ENCODE assay signal across 29 cellular contexts in genomic region chr15:41813426-41813825, GRCh38.
"Had no signal": no experiment of that assay in that cellular context is flagged by ENCODE, and none has a peak within 500 bp of the region (broad histone marks: within the 10 kb centered on the region; RNA-seq: fewer than 3 reads in every experiment).

No MANE protein-coding gene starts in this region.

- H3K4me1 ChIP-seq: body of pancreas, colonic mucosa had no signal

- H3K27ac Mint-ChIP-seq: activated CD4-positive, alpha-beta memory T cell treated with anti-CD3 and anti-CD28 coated beads for 36 hours; activated CD4-positive, alpha-beta T cell treated with anti-CD3 and anti-CD28 coated beads for 36 hours; activated CD4-positive, alpha-beta T cell treated with anti-CD3 and anti-CD28 coated beads, Interleukin-2, amount 10 ng/mL, durations not matched to agents 24 days and 14 days; activated CD8-positive, alpha-beta memory T cell treated with anti-CD3 and anti-CD28 coated beads, Interleukin-2, amount 10 ng/mL, durations not matched to agents 7 days and 5 days; activated CD8-positive, alpha-beta T cell treated with anti-CD3 and anti-CD28 coated beads, Interleukin-2, amount 10 ng/mL, durations not matched to agents 7 days and 5 days; activated naive CD4-positive, alpha-beta T cell treated with anti-CD3 and anti-CD28 coated beads for 36 hours; activated naive CD4-positive, alpha-beta T cell treated with anti-CD3 and anti-CD28 coated beads, Interleukin-2, amount 50 U/mL, for 24 hours; activated naive CD8-positive, alpha-beta T cell treated with anti-CD3 and anti-CD28 coated beads for 36 hours; activated T-helper 1 cell treated with anti-CD3 and anti-CD28 coated beads, Interleukin-12 subunit alpha, Interleukin-12 subunit beta, Interleukin-2, Interleukin-4 antibody, amounts not matched to agents 30 ng/mL and 10 ng/mL and 1 ng/mL, durations not matched to agents 14 hours and 24 hours and 36 hours; activated T-helper 2 cell treated with anti-CD3 and anti-CD28 coated beads, Interferon-gamma antibody, Interleukin-2, Interleukin-4, amounts not matched to agents 10 μg/mL and 5 μg/mL and 100 μg/mL, durations not matched to agents 14 hours and 24 hours and 36 hours had no signal

- H3K9me3 ChIP-seq: body of pancreas, colonic mucosa, esophagus squamous epithelium, gastroesophageal sphincter, heart right ventricle had no signal

- H3K27ac ChIP-seq: body of pancreas, colonic mucosa, epithelial cell of prostate, esophagus squamous epithelium, gastroesophageal sphincter, heart right ventricle had no signal

- H3K36me3 ChIP-seq: colonic mucosa had no signal

- DNase-seq: activated CD4-positive, alpha-beta memory T cell treated with anti-CD3 and anti-CD28 coated beads for 36 hours; activated CD4-positive, alpha-beta T cell treated with anti-CD3 and anti-CD28 coated beads for 36 hours; activated CD4-positive, alpha-beta T cell treated with anti-CD3 and anti-CD28 coated beads, Interleukin-2, amount 10 ng/mL, durations not matched to agents 24 days and 14 days; activated CD4-positive, CD25-positive, alpha-beta regulatory T cell; activated CD4-positive, CD25-positive, alpha-beta regulatory T cell treated with anti-CD3 and anti-CD28 coated beads, Interleukin-2, amount 50 U/mL, for 72 hours; activated CD8-positive, alpha-beta memory T cell treated with anti-CD3 and anti-CD28 coated beads, Interleukin-2, amount 10 ng/mL, durations not matched to agents 7 days and 5 days; activated CD8-positive, alpha-beta memory T cell treated with anti-CD3 and anti-CD28 coated beads, Interleukin-2, amount 50 U/mL, for 4 hours; activated CD8-positive, alpha-beta T cell treated with anti-CD3 and anti-CD28 coated beads, Interleukin-2, amount 10 ng/mL, durations not matched to agents 7 days and 5 days; activated effector memory CD4-positive, alpha-beta T cell treated with anti-CD3 and anti-CD28 coated beads, Interleukin-2, amount 50 U/mL, for 16 hours; activated naive CD4-positive, alpha-beta T cell treated with anti-CD3 and anti-CD28 coated beads for 36 hours; activated naive CD8-positive, alpha-beta T cell treated with anti-CD3 and anti-CD28 coated beads for 36 hours; activated T-cell treated with anti-CD3 and anti-CD28 coated beads, Interleukin-2, amount 50 U/mL, for 1 hour; activated T-cell treated with anti-CD3 and anti-CD28 coated beads, Interleukin-2, amount 50 U/mL, for 48 hours; amniotic stem cell; anterior cingulate cortex; body of pancreas; central memory CD4-positive, alpha-beta T cell; cerebellar nuclear complex; colonic mucosa; effector CD8-positive, alpha-beta T cell; esophagus squamous epithelium; foreskin melanocyte; heart right ventricle; T-helper 2 cell had no signal

- H3K4me3 ChIP-seq: body of pancreas, colonic mucosa, esophagus squamous epithelium, gastroesophageal sphincter, heart right ventricle had no signal

- H3K27me3 ChIP-seq: body of pancreas, colonic mucosa, esophagus squamous epithelium, gastroesophageal sphincter, heart right ventricle had no signal

- H3K27me3 Mint-ChIP-seq: activated CD4-positive, alpha-beta memory T cell treated with anti-CD3 and anti-CD28 coated beads for 36 hours; activated CD4-positive, alpha-beta T cell treated with anti-CD3 and anti-CD28 coated beads for 36 hours; activated CD4-positive, alpha-beta T cell treated with anti-CD3 and anti-CD28 coated beads, Interleukin-2, amount 10 ng/mL, durations not matched to agents 24 days and 14 days; activated CD8-positive, alpha-beta memory T cell treated with anti-CD3 and anti-CD28 coated beads, Interleukin-2, amount 10 ng/mL, durations not matched to agents 7 days and 5 days; activated naive CD4-positive, alpha-beta T cell treated with anti-CD3 and anti-CD28 coated beads, Interleukin-2, amount 50 U/mL, for 24 hours; activated naive CD8-positive, alpha-beta T cell treated with anti-CD3 and anti-CD28 coated beads for 36 hours had no signal

- H3K9me3 Mint-ChIP-seq: activated CD4-positive, alpha-beta memory T cell treated with anti-CD3 and anti-CD28 coated beads for 36 hours; activated CD4-positive, alpha-beta T cell treated with anti-CD3 and anti-CD28 coated beads, Interleukin-2, amount 10 ng/mL, durations not matched to agents 24 days and 14 days; activated naive CD4-positive, alpha-beta T cell treated with anti-CD3 and anti-CD28 coated beads for 36 hours; activated naive CD4-positive, alpha-beta T cell treated with anti-CD3 and anti-CD28 coated beads, Interleukin-2, amount 50 U/mL, for 24 hours; activated naive CD8-positive, alpha-beta T cell treated with anti-CD3 and anti-CD28 coated beads for 36 hours; activated T-helper 1 cell treated with anti-CD3 and anti-CD28 coated beads, Interleukin-12 subunit alpha, Interleukin-12 subunit beta, Interleukin-2, Interleukin-4 antibody, amounts not matched to agents 30 ng/mL and 10 ng/mL and 1 ng/mL, durations not matched to agents 14 hours and 24 hours and 36 hours; activated T-helper 2 cell treated with anti-CD3 and anti-CD28 coated beads, Interferon-gamma antibody, Interleukin-2, Interleukin-4, amounts not matched to agents 10 μg/mL and 5 μg/mL and 100 μg/mL, durations not matched to agents 14 hours and 24 hours and 36 hours had no signal

- H3K4me1 Mint-ChIP-seq: activated CD4-positive, alpha-beta T cell treated with anti-CD3 and anti-CD28 coated beads for 36 hours had no signal

- H3K4me3 Mint-ChIP-seq: activated CD4-positive, alpha-beta memory T cell treated with anti-CD3 and anti-CD28 coated beads for 36 hours; activated CD4-positive, alpha-beta T cell treated with anti-CD3 and anti-CD28 coated beads for 36 hours; activated CD4-positive, alpha-beta T cell treated with anti-CD3 and anti-CD28 coated beads, Interleukin-2, amount 10 ng/mL, durations not matched to agents 24 days and 14 days; activated CD8-positive, alpha-beta memory T cell treated with anti-CD3 and anti-CD28 coated beads, Interleukin-2, amount 10 ng/mL, durations not matched to agents 7 days and 5 days; activated CD8-positive, alpha-beta T cell treated with anti-CD3 and anti-CD28 coated beads, Interleukin-2, amount 10 ng/mL, durations not matched to agents 7 days and 5 days; activated naive CD4-positive, alpha-beta T cell treated with anti-CD3 and anti-CD28 coated beads for 36 hours; activated naive CD4-positive, alpha-beta T cell treated with anti-CD3 and anti-CD28 coated beads, Interleukin-2, amount 50 U/mL, for 24 hours; activated naive CD8-positive, alpha-beta T cell treated with anti-CD3 and anti-CD28 coated beads for 36 hours; activated T-helper 1 cell treated with anti-CD3 and anti-CD28 coated beads, Interleukin-12 subunit alpha, Interleukin-12 subunit beta, Interleukin-2, Interleukin-4 antibody, amounts not matched to agents 30 ng/mL and 10 ng/mL and 1 ng/mL, durations not matched to agents 14 hours and 24 hours and 36 hours had no signal

- ATAC-seq: activated CD4-positive, alpha-beta T cell treated with anti-CD3 and anti-CD28 coated beads for 36 hours; activated CD8-positive, alpha-beta memory T cell treated with anti-CD3 and anti-CD28 coated beads, Interleukin-2, amount 10 ng/mL, durations not matched to agents 7 days and 5 days; activated CD8-positive, alpha-beta T cell treated with anti-CD3 and anti-CD28 coated beads, Interleukin-2, amount 10 ng/mL, durations not matched to agents 7 days and 5 days; body of pancreas; gastroesophageal sphincter; heart right ventricle had no signal
